ENCODE assay signal across 18 cellular contexts in the genomic region with DNA sequence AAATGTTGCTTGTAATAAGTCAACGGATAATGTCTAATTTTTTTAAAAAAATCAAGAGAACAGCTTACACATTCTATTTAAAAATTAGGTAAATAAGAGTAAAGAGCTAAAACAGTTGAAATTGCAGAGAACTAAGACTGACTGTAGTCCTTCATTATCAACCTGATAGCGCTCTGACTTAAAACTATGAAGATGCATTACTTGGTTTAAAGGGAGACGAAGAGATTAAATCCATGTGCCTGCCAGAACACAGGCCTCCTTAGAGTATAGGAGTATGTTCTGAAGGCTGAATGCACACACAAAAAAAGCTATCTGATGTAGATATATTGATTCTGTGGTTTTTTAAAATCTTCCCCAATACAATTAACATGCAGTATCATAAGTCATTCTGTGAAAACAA. TPM values are rescaled to one million over a fixed set of nuclear protein-coding genes. Genes with fewer than 3 reads are reported as not detected.
A peak's percentile ranks its signal among the peaks of the same experiment; 100 is the strongest.
DNase-seq lines count a peak whose midpoint lies in the region; ATAC-seq, FAIRE-seq and TF ChIP-seq lines count a peak whose summit lies in the region.
"Had no signal": no experiment of that assay in that cellular context is flagged by ENCODE, and none has a peak within 500 bp of the region (broad histone marks: within the 10 kb centered on the region; RNA-seq: fewer than 3 reads in every experiment).

No MANE protein-coding gene starts in this region.

- no peaks in the 10 kb centered on the region for H3K9me3 ChIP-seq in CD8-positive, alpha-beta T cell (ENCODE audit: low read length)
- no peaks in the 10 kb centered on the region for H3K9me3 ChIP-seq in keratinocyte (ENCODE audit: control insufficient read depth, low read depth, low read length)
- H3K9me3 ChIP-seq: ovary, tibial artery had no signal

- dilution Hi-C loops in keratinocyte (cut with MboI; ENCODE audit: extremely low pct_ligation_motif_present, low sequenced_read_pairs), result no loop called here

- H3K4me3 Mint-ChIP-seq in CD8-positive, alpha-beta T cell, result no peak overlapping the region
- peak overlapping the region; percentile 57 for H3K4me3 Mint-ChIP-seq in T-helper 2 cell treated with Interferon-gamma antibody and Interleukin-4, amounts not matched to agents 5 μg/mL and 100 μg/mL, for 36 hours

- H3K27ac ChIP-seq in ACC112 (ENCODE audit: low read depth, low read length), result peak overlapping the region; percentile 45
- H3K27ac ChIP-seq in CD8-positive, alpha-beta T cell (ENCODE audit: low read depth, low read length), result no peak overlapping the region
- peak overlapping the region; percentile 45 for H3K27ac ChIP-seq in keratinocyte (ENCODE audit: control insufficient read depth, insufficient read depth, low read length)
- H3K27ac ChIP-seq: brain microvascular endothelial cell, hepatocyte, ovary, tibial artery had no signal

- POLR2A ChIA-PET in CD8-positive, alpha-beta T cell (lab: Charles Lee), result interaction anchor here (1.0 to 1.3 kb wide), 3 partner anchors 10 to 27 kb away, joined by 3 to 4 read pairs (median 3); no protein-coding TSS in a partner anchor

- H3K4me2 ChIP-seq in keratinocyte (ENCODE audit: control insufficient read depth, extremely low read depth, insufficient read depth, low read depth, low read length), result peak overlapping the region; percentile 35
- H3K4me2 ChIP-seq: hepatocyte had no signal

- no peaks in the 10 kb centered on the region for H3K27me3 ChIP-seq in ACC112 (ENCODE audit: insufficient read depth, low read length)
- no peaks in the 10 kb centered on the region for H3K27me3 ChIP-seq in CD8-positive, alpha-beta T cell (ENCODE audit: insufficient read depth, low read length)
- no peaks in the 10 kb centered on the region for H3K27me3 ChIP-seq in keratinocyte (ENCODE audit: control insufficient read depth, extremely low read depth, insufficient read depth, low read length)
- H3K27me3 ChIP-seq: brain microvascular endothelial cell, hepatocyte, ovary, tibial artery had no signal

- no peak for DNase-seq in CD8-positive, alpha-beta T cell
- no peak for DNase-seq in T-helper 2 cell treated with Interferon-gamma antibody and Interleukin-4, amounts not matched to agents 5 μg/mL and 100 μg/mL, for 36 hours (ENCODE audit: low spot score)
- DNase-seq in keratinocyte (ENCODE audit: low read depth, low spot score), result no peak
- DNase-seq in cerebellum (ENCODE audit: low spot score), result no peak
- DNase-seq in foreskin fibroblast, result no peak
- DNase-seq in GM03348 (ENCODE audit: low spot score), result no peak
- DNase-seq: activated naive CD4-positive, alpha-beta T cell treated with Interleukin-2 at 50 U/mL for 16 hours; brain microvascular endothelial cell; NCI-H2029 treated with DMSO at 0.1 percent for 48 hours; NCI-H524; ovary; stimulated activated CD4-positive, alpha-beta T cell treated with anti-CD3 and anti-CD28 coated beads, Interleukin-4, amount 100 ng/mL, for 24 hours; stimulated activated CD8-positive, alpha-beta memory T cell treated with anti-CD3 and anti-CD28 coated beads, Interleukin-4, amount 100 ng/mL, for 48 hours; tibial artery had no signal

- FAIRE-seq in keratinocyte (lab: Jason Lieb, UNC), result no peak
- FAIRE-seq: GM18507 had no signal

- H3K9me1 ChIP-seq in keratinocyte (ENCODE audit: control insufficient read depth, extremely low read depth, insufficient read depth, low read length), result peaks cover 2% of the 10 kb centered on the region

- CTCF ChIA-PET in CD8-positive, alpha-beta T cell (lab: Charles Lee), result no interaction called here

- H3K36me3 ChIP-seq in ACC112 (ENCODE audit: insufficient read depth, low read length) (no peaks in the 10 kb centered on the region), keratinocyte (ENCODE audit: control insufficient read depth in 2 of 2, extremely low read depth in 1 of 2, insufficient read depth in 2 of 2, low read length in 2 of 2) (no peaks in the 10 kb centered on the region)
- no peaks in the 10 kb centered on the region for H3K36me3 ChIP-seq in CD8-positive, alpha-beta T cell (ENCODE audit: insufficient read depth, low read length)
- H3K36me3 ChIP-seq: brain microvascular endothelial cell, ovary, tibial artery had no signal

- H3K4me1 ChIP-seq in ACC112 (ENCODE audit: control insufficient read depth, insufficient read depth, low read length, unreplicated experiment) (peaks cover 15% of the 10 kb centered on the region), keratinocyte (ENCODE audit: control insufficient read depth, extremely low read depth, insufficient read depth, low read length) (peaks cover 23% of the 10 kb centered on the region)
- H3K4me1 ChIP-seq in CD8-positive, alpha-beta T cell (ENCODE audit: insufficient read depth, low read length), result peaks cover 61% of the 10 kb centered on the region

- TF ChIP-seq CTCF in CD8-positive, alpha-beta T cell (IDR thresholded peaks at IDR 0.05), result no peak
- TF ChIP-seq CTCF in keratinocyte (optimal IDR thresholded peaks at IDR 0.05 in 1 of 3, IDR thresholded peaks at IDR 0.05 in 1 of 3, conservative IDR thresholded peaks at IDR 0.05 in 1 of 3; ENCODE audit: extremely low read depth in 1 of 3, insufficient read depth in 2 of 3, low read length in 3 of 3), result no peak
- TF ChIP-seq CTCF in foreskin fibroblast (IDR thresholded peaks at IDR 0.05; ENCODE audit: low read depth, low read length), result no peak

- H3K36me3 Mint-ChIP-seq in CD8-positive, alpha-beta T cell, result peaks cover 14% of the 10 kb centered on the region
- H3K36me3 Mint-ChIP-seq in T-helper 2 cell treated with Interferon-gamma antibody and Interleukin-4, amounts not matched to agents 5 μg/mL and 100 μg/mL, for 36 hours (ENCODE audit: low read depth), result peaks cover 8% of the 10 kb centered on the region

- intact Hi-C loops in CD8-positive, alpha-beta T cell (cut with DNase I, micrococcal nuclease), result loop anchor here in 1 of 2 experiments (10.0 kb wide), 1 partner anchor 46 kb away; no protein-coding TSS in a partner anchor

- H2AFZ ChIP-seq in ACC112 (ENCODE audit: low read length, unreplicated experiment) (no peak overlapping the region), keratinocyte (ENCODE audit: control insufficient read depth, low read length) (no peak overlapping the region)
- H2AFZ ChIP-seq: hepatocyte had no signal

- H3K9me3 Mint-ChIP-seq in CD8-positive, alpha-beta T cell, result no peaks in the 10 kb centered on the region
- H3K9me3 Mint-ChIP-seq in T-helper 2 cell treated with Interferon-gamma antibody and Interleukin-4, amounts not matched to agents 5 μg/mL and 100 μg/mL, for 36 hours, result no peaks in the 10 kb centered on the region

- no peak for ATAC-seq in CD8-positive, alpha-beta T cell
- no peak for ATAC-seq in GM21526 (IDR thresholded peaks at IDR 0.05; ENCODE audit: low FRiP score, unreplicated experiment)

- H4K20me1 ChIP-seq in keratinocyte (ENCODE audit: control insufficient read depth, extremely low read depth, insufficient read depth, low read length), result peaks cover 3% of the 10 kb centered on the region

- H3K27me3 Mint-ChIP-seq in CD8-positive, alpha-beta T cell (ENCODE audit: low read depth), result no peaks in the 10 kb centered on the region
- H3K27me3 Mint-ChIP-seq in T-helper 2 cell treated with Interferon-gamma antibody and Interleukin-4, amounts not matched to agents 5 μg/mL and 100 μg/mL, for 36 hours (ENCODE audit: low read depth), result no peaks in the 10 kb centered on the region

- H3K27ac Mint-ChIP-seq in CD8-positive, alpha-beta T cell, result peak overlapping the region; percentile 28
- H3K27ac Mint-ChIP-seq in T-helper 2 cell treated with Interferon-gamma antibody and Interleukin-4, amounts not matched to agents 5 μg/mL and 100 μg/mL, for 36 hours, result no peak overlapping the region

- no peak overlapping the region for H3K9ac ChIP-seq in keratinocyte (ENCODE audit: control insufficient read depth, extremely low read depth, insufficient read depth, low read length)

- H3K4me3 ChIP-seq in ACC112 (ENCODE audit: low read depth, low read length), result no peak overlapping the region
- H3K4me3 ChIP-seq in CD8-positive, alpha-beta T cell (ENCODE audit: low read depth, low read length), result no peak overlapping the region
- no peak overlapping the region for H3K4me3 ChIP-seq in keratinocyte (ENCODE audit: control insufficient read depth in 2 of 3, extremely low read depth in 1 of 3, insufficient read depth in 2 of 3, low read depth in 1 of 3, low read length in 3 of 3)
- no peak overlapping the region for H3K4me3 ChIP-seq in foreskin fibroblast (ENCODE audit: low read depth in 1 of 2, low read length in 2 of 2)
- H3K4me3 ChIP-seq: hepatocyte, ovary, tibial artery had no signal

- H3K4me1 Mint-ChIP-seq in CD8-positive, alpha-beta T cell (ENCODE audit: low read depth), result peaks cover 65% of the 10 kb centered on the region
- peaks cover 38% of the 10 kb centered on the region for H3K4me1 Mint-ChIP-seq in T-helper 2 cell treated with Interferon-gamma antibody and Interleukin-4, amounts not matched to agents 5 μg/mL and 100 μg/mL, for 36 hours (ENCODE audit: low read depth)

- H3K79me2 ChIP-seq in ACC112 (ENCODE audit: control insufficient read depth, insufficient read depth, low read length, unreplicated experiment) (peaks cover 80% of the 10 kb centered on the region), keratinocyte (ENCODE audit: control insufficient read depth, insufficient read depth, low read length) (peaks cover 82% of the 10 kb centered on the region)

RNA-seq across cellular contexts. Expression of gene GLG1, which starts 28.5 kb away (rescaled TPM):
- total RNA-seq in CD8-positive, alpha-beta T cell, result 10 to 100 TPM; 73.7 to 79.4 TPM
- polyA plus RNA-seq in keratinocyte, result 41.5 to 79.7 TPM (median 63.6 TPM) in 3 replicates
- 87.5 TPM for polyA plus RNA-seq in keratinocyte (2011; ENCODE audit: low read depth)
- polyA plus RNA-seq in keratinocyte (2011; cell fraction: cytosol; rRNA removed), result 19.7 and 21.6 TPM in 2 replicates
- 161 and 169 TPM in 2 replicates for polyA plus RNA-seq in keratinocyte (2011; cell fraction: nucleus; rRNA removed)
- polyA plus RNA-seq in keratinocyte (2012; ENCODE audit: low replicate concordance), result 45.7 and 74.7 TPM in 2 replicates
- polyA minus RNA-seq in keratinocyte, result 87.6 to 125 TPM (median 119 TPM) in 3 replicates
- 40.5 TPM for polyA minus RNA-seq in keratinocyte (2011; cell fraction: cytosol; rRNA and poly(A)+ RNA removed)
- 151 and 256 TPM in 2 replicates for polyA minus RNA-seq in keratinocyte (2011; cell fraction: nucleus; rRNA and poly(A)+ RNA removed)
- 98.6 TPM for total RNA-seq in cerebellum
